ENCODE assay signal across 8 cellular contexts in the genomic region with DNA sequence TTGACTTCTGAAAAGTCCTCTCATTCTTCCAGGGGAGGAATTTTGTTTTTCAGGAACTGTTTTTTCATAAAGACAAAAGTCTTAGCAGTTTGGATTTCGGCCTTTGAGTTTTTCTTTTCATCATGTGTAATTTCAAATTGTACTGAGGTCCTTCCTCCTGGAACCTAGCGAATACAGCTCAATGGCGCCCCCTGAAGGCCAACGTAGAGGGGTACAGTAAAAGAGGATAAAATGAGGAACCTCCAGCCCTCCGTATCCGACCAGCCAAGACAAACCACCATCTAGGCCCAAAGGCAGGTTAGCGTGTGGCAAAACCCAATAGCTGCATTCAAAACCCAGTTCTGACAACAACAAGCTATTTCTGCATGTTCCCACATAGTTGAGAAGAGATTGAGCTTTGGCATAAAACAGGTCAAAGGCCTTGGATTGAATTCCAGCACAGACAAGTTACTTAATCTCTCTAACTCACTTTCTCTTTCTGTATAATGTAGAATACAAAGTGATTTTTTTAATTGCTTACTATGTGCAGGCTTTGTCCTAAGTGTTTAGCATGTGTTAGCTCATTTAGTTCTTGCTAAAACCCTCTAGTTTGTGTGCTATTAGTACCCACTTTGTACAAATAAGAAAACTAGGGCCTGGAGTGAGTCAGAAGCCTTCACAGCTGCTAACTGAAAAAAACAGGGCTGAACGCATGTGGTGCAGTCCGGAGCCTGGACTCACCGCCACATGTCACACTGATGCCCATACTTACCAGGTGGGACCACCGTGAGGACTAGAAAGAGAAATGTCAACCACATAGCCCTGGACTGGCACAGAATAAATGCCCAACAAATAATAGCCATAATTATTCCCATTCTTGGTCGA. TPM values are rescaled to one million over a fixed set of nuclear protein-coding genes. Genes with fewer than 3 reads are reported as not detected.
A peak's percentile ranks its signal among the peaks of the same experiment; 100 is the strongest.
DNase-seq lines count a peak whose midpoint lies in the region; ATAC-seq and TF ChIP-seq lines count a peak whose summit lies in the region.

No MANE protein-coding gene starts in this region.

- no peak overlapping the region for H3K4me3 ChIP-seq in liver (ENCODE audit: low read depth in 1 of 3, low read length in 3 of 3)

- H3K27ac ChIP-seq in liver (ENCODE audit: low read depth in 1 of 2, low read length in 2 of 2) = peak overlapping the region; percentile 64 to 81

- TF ChIP-seq POLR2A in GM18505 (IDR thresholded peaks at IDR 0.05; ENCODE audit: borderline replicate concordance, extremely low read depth, insufficient read depth, insufficient read length) = no peak

- in situ Hi-C loops in ACHN (cut with HindIII; ENCODE audit: low pct_ligation_motif_present, low pct_unique_long_range_greater_than_20kb, low sequenced_read_pairs) = loop anchor here (25.0 kb wide), 1 partner anchor 468 kb away; no protein-coding TSS in a partner anchor

- H3K36me3 Mint-ChIP-seq in chondrocyte (ENCODE audit: low read depth) = no peaks in the 10 kb centered on the region

- no peaks in the 10 kb centered on the region for H3K27me3 Mint-ChIP-seq in chondrocyte (ENCODE audit: low read depth)

- peaks cover 0 to 33% (median 28%) of the 10 kb centered on the region in 4 donors for H3K4me1 ChIP-seq in liver (ENCODE audit: control insufficient read depth in 4 of 4, insufficient read depth in 4 of 4, low read length in 3 of 4)

- H3K9me3 ChIP-seq in liver (ENCODE audit: control insufficient read depth in 4 of 4, low read length in 3 of 4) = no peaks in the 10 kb centered on the region

- H3K4me1 Mint-ChIP-seq in chondrocyte (ENCODE audit: low read depth) = peaks cover 27% of the 10 kb centered on the region

- peak; percentile 57 for ATAC-seq in GM18505 (IDR thresholded peaks at IDR 0.05; ENCODE audit: unreplicated experiment)
- peak; percentile 45 for ATAC-seq in HG03064 (IDR thresholded peaks at IDR 0.05; ENCODE audit: low read depth, unreplicated experiment)

- H3K36me3 ChIP-seq in liver (ENCODE audit: control insufficient read depth in 4 of 4, insufficient read depth in 3 of 4, low read depth in 1 of 4, low read length in 3 of 4) = no peaks in the 10 kb centered on the region

- 28% methylated on average over 12 of the region's 12 CpGs for WGBS in liver

- no peak overlapping the region for H3K4me3 Mint-ChIP-seq in chondrocyte (ENCODE audit: unreplicated experiment)

- peak overlapping the region in 1 of 2 donors; percentile 57 for H3K9ac ChIP-seq in liver (ENCODE audit: low read depth in 1 of 2, low read length in 2 of 2)

- peak; percentile 96 to 98 for TF ChIP-seq RAD21 in liver (IDR thresholded peaks at IDR 0.05)

- no peaks in the 10 kb centered on the region for H3K9me3 Mint-ChIP-seq in chondrocyte (ENCODE audit: low read depth)

- H3K27ac Mint-ChIP-seq in chondrocyte (ENCODE audit: unreplicated experiment) = peak overlapping the region; percentile 38

- H3K27me3 ChIP-seq in liver (ENCODE audit: control insufficient read depth in 4 of 4, insufficient read depth in 4 of 4, low read length in 3 of 4) = no peaks in the 10 kb centered on the region

- DNase-seq in ACHN (peak; percentile 69), NCI-H2196 treated with DMSO at 0.1 percent for 48 hours (lab: John Stamatoyannopoulos, UW; ENCODE audit: unreplicated experiment) (peak; percentile 20), chondrocyte (ENCODE audit: low spot score) (no peak)
- peak; percentile 92 to 96 for DNase-seq in activated CD4-positive, alpha-beta T cell treated with anti-CD3 and anti-CD28 coated beads for 24 hours (ENCODE audit: low read depth in 2 of 2)
- DNase-seq in stimulated activated CD4-positive, alpha-beta T cell treated with anti-CD3 and anti-CD28 coated beads, TNF-alpha, amount 100 ng/mL, for 1 hour (ENCODE audit: low read depth in 3 of 3, low spot score in 1 of 3) = peak; percentile 75 to 96 (median 84)

- TF ChIP-seq CTCF in chondrocyte (IDR thresholded peaks at IDR 0.05) (peak; percentile 92), liver (IDR thresholded peaks at IDR 0.05; ENCODE audit: low read depth, low read length, missing input control) (peak; percentile 96)

TF ChIP-seq in liver, 16 proteins besides CTCF, POLR2A, EP300 and RAD21:
- TF ChIP-seq, protein P1, sequence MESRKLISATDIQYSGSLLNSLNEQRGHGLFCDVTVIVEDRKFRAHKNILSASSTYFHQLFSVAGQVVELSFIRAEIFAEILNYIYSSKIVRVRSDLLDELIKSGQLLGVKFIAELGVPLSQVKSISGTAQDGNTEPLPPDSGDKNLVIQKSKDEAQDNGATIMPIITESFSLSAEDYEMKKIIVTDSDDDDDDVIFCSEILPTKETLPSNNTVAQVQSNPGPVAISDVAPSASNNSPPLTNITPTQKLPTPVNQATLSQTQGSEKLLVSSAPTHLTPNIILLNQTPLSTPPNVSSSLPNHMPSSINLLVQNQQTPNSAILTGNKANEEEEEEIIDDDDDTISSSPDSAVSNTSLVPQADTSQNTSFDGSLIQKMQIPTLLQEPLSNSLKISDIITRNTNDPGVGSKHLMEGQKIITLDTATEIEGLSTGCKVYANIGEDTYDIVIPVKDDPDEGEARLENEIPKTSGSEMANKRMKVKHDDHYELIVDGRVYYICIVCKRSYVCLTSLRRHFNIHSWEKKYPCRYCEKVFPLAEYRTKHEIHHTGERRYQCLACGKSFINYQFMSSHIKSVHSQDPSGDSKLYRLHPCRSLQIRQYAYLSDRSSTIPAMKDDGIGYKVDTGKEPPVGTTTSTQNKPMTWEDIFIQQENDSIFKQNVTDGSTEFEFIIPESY (IDR thresholded peaks at IDR 0.05) = peak; percentile 14
- TF ChIP-seq EGR1 (IDR thresholded peaks at IDR 0.05; ENCODE audit: low read depth in 2 of 2) (no peak), RXRA (IDR thresholded peaks at IDR 0.05) (peak; percentile 27 to 56), HNF4A (conservative IDR thresholded peaks at IDR 0.05) (peak in 1 of 2 donors; percentile 53)

RNA-seq across cellular contexts. Expression of a gene that starts 43.2 kb away (rescaled TPM):
- total RNA-seq in chondrocyte (31.6 to 115 TPM (median 115 TPM) in 3 replicates), liver (10 to 100 TPM; 24.2 to 30.0 TPM)
- 10 to 100 TPM in 1 of 2 donors, 1 to 10 TPM in 1; 4.8 to 16.5 TPM for polyA plus RNA-seq in liver
